In genomic region chr3:33940736-33941135, GRCh38 we compare ENCODE assay signal across 25 cellular contexts.
"Had no signal": no experiment of that assay in that cellular context is flagged by ENCODE, and none has a peak within 500 bp of the region (broad histone marks: within the 10 kb centered on the region; RNA-seq: fewer than 3 reads in every experiment).

No MANE protein-coding gene starts in this region.

- ATAC-seq: activated CD8-positive, alpha-beta memory T cell treated with anti-CD3 and anti-CD28 coated beads, Interleukin-2, amount 10 ng/mL, durations not matched to agents 7 days and 5 days; activated CD8-positive, alpha-beta T cell treated with anti-CD3 and anti-CD28 coated beads, Interleukin-2, amount 10 ng/mL, durations not matched to agents 7 days and 5 days; heart left ventricle; left colon; pancreas; stimulated activated memory B cell treated with anti-CD40 and anti-IgM and Interleukin-4, amounts not matched to agents 10 μg/mL and 1 μg/mL and 100 μg/mL, for 72 hours; stimulated activated naive CD8-positive, alpha-beta T cell treated with anti-CD3 and anti-CD28 coated beads, Interleukin-15, amount 100 ng/mL, for 72 hours; WTC11 had no signal

- DNase-seq: activated CD8-positive, alpha-beta memory T cell treated with anti-CD3 and anti-CD28 coated beads, Interleukin-2, amount 10 ng/mL, durations not matched to agents 7 days and 5 days; activated CD8-positive, alpha-beta T cell treated with anti-CD3 and anti-CD28 coated beads, Interleukin-2, amount 10 ng/mL, durations not matched to agents 7 days and 5 days; amygdala; colonic mucosa; effector CD8-positive, alpha-beta T cell; heart left ventricle; kidney; left colon; natural killer cell; pancreas; stimulated activated CD4-positive, alpha-beta T cell treated with anti-CD3 and anti-CD28 coated beads, Interleukin-4, amount 100 ng/mL, for 4 hours; stimulated activated CD8-positive, alpha-beta memory T cell treated with anti-CD3 and anti-CD28 coated beads, Interleukin-4, amount 100 ng/mL, for 48 hours; stimulated activated naive CD8-positive, alpha-beta T cell treated with anti-CD3 and anti-CD28 coated beads, Interleukin-15, amount 100 ng/mL, for 72 hours; uterus had no signal

- H3K9me3 Mint-ChIP-seq: activated naive CD4-positive, alpha-beta T cell treated with anti-CD3 and anti-CD28 coated beads, Interleukin-2, amount 50 U/mL, for 24 hours; activated naive CD8-positive, alpha-beta T cell treated with anti-CD3 and anti-CD28 coated beads, Interleukin-2, amount 50 U/mL, for 24 hours; activated T-helper 2 cell treated with anti-CD3 and anti-CD28 coated beads, Interferon-gamma antibody, Interleukin-2, Interleukin-4, amounts not matched to agents 10 μg/mL and 5 μg/mL and 100 μg/mL, durations not matched to agents 14 hours and 24 hours and 36 hours; immature natural killer cell; natural killer cell; stimulated activated memory B cell treated with anti-CD40 and anti-IgM and Interleukin-4, amounts not matched to agents 10 μg/mL and 1 μg/mL and 100 μg/mL, for 72 hours; stimulated activated naive CD8-positive, alpha-beta T cell treated with anti-CD3 and anti-CD28 coated beads, Interleukin-15, amount 100 ng/mL, for 72 hours; type B pancreatic cell had no signal

- H3K4me1 Mint-ChIP-seq: activated CD8-positive, alpha-beta memory T cell treated with anti-CD3 and anti-CD28 coated beads, Interleukin-2, amount 10 ng/mL, durations not matched to agents 7 days and 5 days; activated naive CD4-positive, alpha-beta T cell treated with anti-CD3 and anti-CD28 coated beads, Interleukin-2, amount 50 U/mL, for 24 hours; stimulated activated memory B cell treated with anti-CD40 and anti-IgM and Interleukin-4, amounts not matched to agents 10 μg/mL and 1 μg/mL and 100 μg/mL, for 72 hours had no signal

- H3K4me3 ChIP-seq: breast epithelium, colonic mucosa, heart left ventricle, pancreas, prostate gland, smooth muscle cell, uterus had no signal

- H3K4me3 Mint-ChIP-seq: activated CD8-positive, alpha-beta memory T cell treated with anti-CD3 and anti-CD28 coated beads, Interleukin-2, amount 10 ng/mL, durations not matched to agents 7 days and 5 days; activated CD8-positive, alpha-beta T cell treated with anti-CD3 and anti-CD28 coated beads, Interleukin-2, amount 10 ng/mL, durations not matched to agents 7 days and 5 days; activated naive CD4-positive, alpha-beta T cell treated with anti-CD3 and anti-CD28 coated beads, Interleukin-2, amount 50 U/mL, for 24 hours; activated naive CD8-positive, alpha-beta T cell treated with anti-CD3 and anti-CD28 coated beads, Interleukin-2, amount 50 U/mL, for 24 hours; central memory CD8-positive, alpha-beta T cell; natural killer cell; stimulated activated memory B cell treated with anti-CD40 and anti-IgM and Interleukin-4, amounts not matched to agents 10 μg/mL and 1 μg/mL and 100 μg/mL, for 72 hours; stimulated activated naive CD8-positive, alpha-beta T cell treated with anti-CD3 and anti-CD28 coated beads, Interleukin-15, amount 100 ng/mL, for 72 hours; type B pancreatic cell; WTC11 had no signal

- H3K27me3 Mint-ChIP-seq: stimulated activated naive CD8-positive, alpha-beta T cell treated with anti-CD3 and anti-CD28 coated beads, Interleukin-15, amount 100 ng/mL, for 72 hours had no signal

- H3K36me3 Mint-ChIP-seq: activated CD8-positive, alpha-beta memory T cell treated with anti-CD3 and anti-CD28 coated beads, Interleukin-2, amount 10 ng/mL, durations not matched to agents 7 days and 5 days; activated naive CD4-positive, alpha-beta T cell treated with anti-CD3 and anti-CD28 coated beads, Interleukin-2, amount 50 U/mL, for 24 hours; immature natural killer cell; natural killer cell; stimulated activated memory B cell treated with anti-CD40 and anti-IgM and Interleukin-4, amounts not matched to agents 10 μg/mL and 1 μg/mL and 100 μg/mL, for 72 hours; type B pancreatic cell; WTC11 had no signal

- H3K27ac Mint-ChIP-seq: activated CD8-positive, alpha-beta memory T cell treated with anti-CD3 and anti-CD28 coated beads, Interleukin-2, amount 10 ng/mL, durations not matched to agents 7 days and 5 days; activated CD8-positive, alpha-beta T cell treated with anti-CD3 and anti-CD28 coated beads, Interleukin-2, amount 10 ng/mL, durations not matched to agents 7 days and 5 days; activated naive CD4-positive, alpha-beta T cell treated with anti-CD3 and anti-CD28 coated beads, Interleukin-2, amount 50 U/mL, for 24 hours; activated T-helper 2 cell treated with anti-CD3 and anti-CD28 coated beads, Interferon-gamma antibody, Interleukin-2, Interleukin-4, amounts not matched to agents 10 μg/mL and 5 μg/mL and 100 μg/mL, durations not matched to agents 14 hours and 24 hours and 36 hours; natural killer cell; stimulated activated memory B cell treated with anti-CD40 and anti-IgM and Interleukin-4, amounts not matched to agents 10 μg/mL and 1 μg/mL and 100 μg/mL, for 72 hours; stimulated activated naive CD8-positive, alpha-beta T cell treated with anti-CD3 and anti-CD28 coated beads, Interleukin-15, amount 100 ng/mL, for 72 hours; type B pancreatic cell; WTC11 had no signal
